2 cellular contexts compared by ENCODE assay signal in genomic region chr21:31609081-31609480, GRCh38.
TF ChIP-seq lines count a peak whose summit lies in the region.

No MANE protein-coding gene starts in this region.

TF ChIP-seq in GM23338, 12 proteins besides CTCF, POLR2A, EP300 and RAD21:
- no peak for TF ChIP-seq EZH2 (IDR thresholded peaks at IDR 0.05; ENCODE audit: low read depth, unreplicated experiment)
- TF ChIP-seq REST (IDR thresholded peaks at IDR 0.05; ENCODE audit: unreplicated experiment): no peak
- no peak for TF ChIP-seq ZNF114 (CRISPR knock-in tag; IDR thresholded peaks at IDR 0.05)
- no peak for TF ChIP-seq POLR2AphosphoS5 (IDR thresholded peaks at IDR 0.05; ENCODE audit: low read depth)
- no peak for TF ChIP-seq STAT1 (IDR thresholded peaks at IDR 0.05; ENCODE audit: unreplicated experiment)
- TF ChIP-seq ETS1 (IDR thresholded peaks at IDR 0.05): no peak
- no peak for TF ChIP-seq NANOG (IDR thresholded peaks at IDR 0.05; ENCODE audit: borderline replicate concordance)
- no peak for TF ChIP-seq EZH2phosphoT487 (IDR thresholded peaks at IDR 0.05; ENCODE audit: unreplicated experiment)

TF ChIP-seq in HepG2, 621 proteins besides CTCF, POLR2A, EP300 and RAD21:
- no peak for TF ChIP-seq NR0B2 (CRISPR knock-in tag; IDR thresholded peaks at IDR 0.05)
